8 cellular contexts compared by ENCODE assay signal in genomic region chr2:25276569-25277465, GRCh38.
A peak's percentile ranks its signal among the peaks of the same experiment; 100 is the strongest.
DNase-seq lines count a peak whose midpoint lies in the region; ATAC-seq lines count a peak whose summit lies in the region.

No MANE protein-coding gene starts in this region.

- H3K4me1 Mint-ChIP-seq in activated naive CD8-positive, alpha-beta T cell (ENCODE audit: low read depth): peaks cover 74% of the 10 kb centered on the region

- intact Hi-C loops in left cardiac atrium (cut with DNase I) (no loop called here), aorta (cut with DNase I) (loop anchor here (5.0 kb wide), 3 partner anchors 45 to 100 kb away; partner anchors contain the start of gene DNMT3A (in 2 of the 2))

- no peaks in the 10 kb centered on the region for H3K9me3 Mint-ChIP-seq in activated naive CD8-positive, alpha-beta T cell (ENCODE audit: low read depth)

- peak overlapping the region; percentile 61 for H3K9ac ChIP-seq in NT2/D1 (ENCODE audit: insufficient read length, low read depth)

- DNase-seq in NT2/D1 (ENCODE audit: low read depth, low spot score): no peak
- DNase-seq in left cardiac atrium: peak; percentile 77
- peak; percentile 33 for DNase-seq in retina
- peak; percentile 86 to 93 for DNase-seq in aorta
- DNase-seq in NCI-H2171 (lab: John Stamatoyannopoulos, UW): no peak
- DNase-seq in Ammon's horn (ENCODE audit: low spot score): no peak

- H3K4me1 ChIP-seq in NT2/D1 (ENCODE audit: insufficient read depth, insufficient read length) (peaks cover 8% of the 10 kb centered on the region), aorta (ENCODE audit: control insufficient read depth in 1 of 2, insufficient read depth in 2 of 2, low read length in 2 of 2) (no peaks in the 10 kb centered on the region)

- no peaks in the 10 kb centered on the region for H3K36me3 ChIP-seq in NT2/D1 (ENCODE audit: insufficient read depth, insufficient read length, low read length)
- peaks cover 0 to 5% of the 10 kb centered on the region in 2 donors for H3K36me3 ChIP-seq in aorta (ENCODE audit: control insufficient read depth in 1 of 2, insufficient read depth in 2 of 2, low read length in 1 of 2)

- H3K27me3 ChIP-seq in NT2/D1 (ENCODE audit: insufficient read depth, insufficient read length): no peaks in the 10 kb centered on the region
- H3K27me3 ChIP-seq in aorta (ENCODE audit: control insufficient read depth in 1 of 2, insufficient read depth in 2 of 2, low read length in 1 of 2): no peaks in the 10 kb centered on the region

- peak; percentile 37 for ATAC-seq in GM18511 (IDR thresholded peaks at IDR 0.05; ENCODE audit: unreplicated experiment)
- ATAC-seq in left cardiac atrium: peak; percentile 67 to 71
- peak; percentile 73 for ATAC-seq in aorta (ENCODE audit: low FRiP score)

- 15 to 31% methylated on average over 27 to 60 of the region's 60 CpGs for WGBS in aorta, 2 donors

- H3K4me3 ChIP-seq in NT2/D1 (ENCODE audit: insufficient read length, low read depth): peak overlapping the region; percentile 24
- H3K4me3 ChIP-seq in aorta (ENCODE audit: low read length in 2 of 2): peak overlapping the region; percentile 1 to 52

- H3K4me3 Mint-ChIP-seq in activated naive CD8-positive, alpha-beta T cell: peak overlapping the region; percentile 63

- no peaks in the 10 kb centered on the region for H3K9me3 ChIP-seq in NT2/D1 (ENCODE audit: insufficient read depth, low read length)
- no peaks in the 10 kb centered on the region for H3K9me3 ChIP-seq in aorta (ENCODE audit: control insufficient read depth, low read length)

- peaks cover 12% of the 10 kb centered on the region for H3K36me3 Mint-ChIP-seq in activated naive CD8-positive, alpha-beta T cell

- peak overlapping the region; percentile 14 to 52 for H3K27ac ChIP-seq in aorta (ENCODE audit: low read depth in 1 of 2, low read length in 2 of 2)

- peak overlapping the region; percentile 95 for H3K27ac Mint-ChIP-seq in activated naive CD8-positive, alpha-beta T cell

- H3K27me3 Mint-ChIP-seq in activated naive CD8-positive, alpha-beta T cell: no peaks in the 10 kb centered on the region

Comparison
In these comparisons a context has a peak if more than half of its experiments do, and no peak if none do; other contexts are left out.
1. DNase-seq: peak in left cardiac atrium (single experiment), retina (single experiment) and aorta (2 of 2); none in NT2/D1 (single experiment), NCI-H2171 (single experiment) and Ammon's horn (single experiment).
2. intact Hi-C loops: an anchor here in aorta (5.0 kb wide); none called in left cardiac atrium.
3. Peak in every context shown above with its lines, with median percentiles within 50 percentile points of each other: ATAC-seq.